ENCODE assay signal across 13 cellular contexts in the genomic region with DNA sequence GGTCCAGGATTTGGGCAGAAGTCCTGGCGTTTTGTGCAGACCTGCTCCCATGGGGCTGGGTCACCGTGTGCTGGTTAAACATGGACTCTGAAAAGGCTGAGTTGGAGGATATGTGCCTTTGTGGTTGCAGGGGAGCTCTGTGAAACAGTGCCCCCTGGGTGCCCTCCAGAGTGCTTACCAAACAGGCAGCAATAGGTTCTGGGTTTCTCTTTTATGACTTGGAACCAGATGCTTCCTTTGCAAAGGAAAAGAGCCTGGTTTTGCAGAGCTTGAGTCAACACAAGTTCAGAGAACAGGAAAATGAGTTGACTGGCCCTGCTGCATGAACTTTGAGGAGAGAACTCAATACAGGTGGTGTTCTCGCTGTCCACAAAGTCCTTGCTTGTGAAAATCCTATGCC.
A peak's percentile ranks its signal among the peaks of the same experiment; 100 is the strongest.
DNase-seq lines count a peak whose midpoint lies in the region; ATAC-seq and TF ChIP-seq lines count a peak whose summit lies in the region.
"Had no signal": no experiment of that assay in that cellular context is flagged by ENCODE, and none has a peak within 500 bp of the region (broad histone marks: within the 10 kb centered on the region; RNA-seq: fewer than 3 reads in every experiment).

No MANE protein-coding gene starts in this region.

- DNase-seq in DMS53 (lab: John Stamatoyannopoulos, UW) (peak; percentile 23), DMS53 treated with DMSO at 0.1 percent for 48 hours (lab: John Stamatoyannopoulos, UW; ENCODE audit: unreplicated experiment) (no peak), NB4 (ENCODE audit: low read depth) (peak; percentile 21), erythroblast (lab: John Stamatoyannopoulos, UW) (peak; percentile 33 to 41), pulmonary artery endothelial cell (ENCODE audit: low read depth, low spot score) (peak; percentile 95), G401 (ENCODE audit: low spot score) (no peak), COR-L47 (lab: John Stamatoyannopoulos, UW) (no peak)
- DNase-seq: 8988T; activated T-cell treated with anti-CD3 and anti-CD28 coated beads, Interleukin-2, amount 50 U/mL, for 1 hour; left lung; NCI-H2171; ovary had no signal

- in situ Hi-C loops in G401 (cut with HindIII; ENCODE audit: low sequenced_read_pairs), result no loop called here

- no peak for ATAC-seq in GM18519 (IDR thresholded peaks at IDR 0.05; ENCODE audit: low FRiP score, unreplicated experiment)

- TF ChIP-seq CTCF in NB4 (IDR thresholded peaks at IDR 0.05; ENCODE audit: low read depth, low read length), result peak; percentile 10

- H3K4me3 ChIP-seq in NB4 (ENCODE audit: low read depth, low read length), result no peak overlapping the region
- H3K4me3 ChIP-seq: left lung, ovary had no signal

- TF ChIP-seq POLR2A in NB4 (IDR thresholded peaks at IDR 0.05; ENCODE audit: extremely low read depth, insufficient read length) (no peak), erythroblast (IDR thresholded peaks at IDR 0.05; ENCODE audit: low read length) (no peak)

Comparison
In these comparisons a context has a peak if more than half of its experiments do, and no peak if none do; other contexts are left out.
1. DNase-seq: peak in DMS53 (single experiment), NB4 (single experiment), erythroblast (2 of 2) and pulmonary artery endothelial cell (single experiment); none in DMS53 treated with DMSO at 0.1 percent for 48 hours (single experiment), G401 (single experiment) and COR-L47 (single experiment).